ENCODE assay signal across 2 cellular contexts in the genomic region with DNA sequence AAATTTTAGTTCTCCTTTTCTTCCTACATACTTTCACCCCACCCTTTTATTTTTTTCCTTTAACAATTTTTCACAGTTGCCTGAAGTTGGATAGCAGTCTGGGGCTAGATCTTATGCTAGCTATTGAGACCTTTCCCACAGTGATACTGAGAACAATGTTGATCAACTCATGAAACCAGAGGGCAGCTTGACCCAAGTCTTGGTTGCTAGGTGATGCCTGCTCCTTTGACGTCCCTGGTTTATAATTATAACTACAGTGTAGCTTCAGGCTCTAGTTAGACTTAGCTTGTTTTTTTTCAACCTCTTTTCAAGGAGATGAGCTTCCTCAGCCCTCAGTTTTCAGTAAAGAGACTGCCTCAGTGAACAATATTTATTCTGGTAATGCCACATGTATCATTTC.
TF ChIP-seq lines count a peak whose summit lies in the region.

No MANE protein-coding gene starts in this region.

TF ChIP-seq in IMR-90, 13 proteins besides CTCF, POLR2A, EP300 and RAD21:
- no peak for TF ChIP-seq BHLHE40 (IDR thresholded peaks at IDR 0.05; ENCODE audit: low read depth, low read length)
- TF ChIP-seq, protein P1, sequence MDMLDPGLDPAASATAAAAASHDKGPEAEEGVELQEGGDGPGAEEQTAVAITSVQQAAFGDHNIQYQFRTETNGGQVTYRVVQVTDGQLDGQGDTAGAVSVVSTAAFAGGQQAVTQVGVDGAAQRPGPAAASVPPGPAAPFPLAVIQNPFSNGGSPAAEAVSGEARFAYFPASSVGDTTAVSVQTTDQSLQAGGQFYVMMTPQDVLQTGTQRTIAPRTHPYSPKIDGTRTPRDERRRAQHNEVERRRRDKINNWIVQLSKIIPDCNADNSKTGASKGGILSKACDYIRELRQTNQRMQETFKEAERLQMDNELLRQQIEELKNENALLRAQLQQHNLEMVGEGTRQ (IDR thresholded peaks at IDR 0.05; ENCODE audit: low read depth, low read length) = no peak
- no peak for TF ChIP-seq RCOR1 (IDR thresholded peaks at IDR 0.05; ENCODE audit: insufficient replicate concordance, low read length)
- TF ChIP-seq MAFK (IDR thresholded peaks at IDR 0.05; ENCODE audit: low read depth, low read length) = no peak

TF ChIP-seq in H1, 55 proteins besides CTCF, POLR2A, EP300 and RAD21:
- TF ChIP-seq CHD1 (IDR thresholded peaks at IDR 0.05; ENCODE audit: low read depth, low read length) (no peak), YY1 (IDR thresholded peaks at IDR 0.05; ENCODE audit: low read depth, low read length) (no peak), KDM5A (IDR thresholded peaks at IDR 0.05; ENCODE audit: low read length) (no peak), SIRT6 (IDR thresholded peaks at IDR 0.05; ENCODE audit: low read length) (no peak), HDAC2 (IDR thresholded peaks at IDR 0.05; ENCODE audit: borderline replicate concordance in 1 of 2, low read depth in 2 of 2, low read length in 2 of 2) (no peak), BACH1 (IDR thresholded peaks at IDR 0.05; ENCODE audit: low read length) (no peak)
- TF ChIP-seq, protein P2, sequence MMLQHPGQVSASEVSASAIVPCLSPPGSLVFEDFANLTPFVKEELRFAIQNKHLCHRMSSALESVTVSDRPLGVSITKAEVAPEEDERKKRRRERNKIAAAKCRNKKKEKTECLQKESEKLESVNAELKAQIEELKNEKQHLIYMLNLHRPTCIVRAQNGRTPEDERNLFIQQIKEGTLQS (IDR thresholded peaks at IDR 0.05; ENCODE audit: insufficient read depth, low read depth, low read length) = no peak
